29 cellular contexts compared by ENCODE assay signal in the genomic region with DNA sequence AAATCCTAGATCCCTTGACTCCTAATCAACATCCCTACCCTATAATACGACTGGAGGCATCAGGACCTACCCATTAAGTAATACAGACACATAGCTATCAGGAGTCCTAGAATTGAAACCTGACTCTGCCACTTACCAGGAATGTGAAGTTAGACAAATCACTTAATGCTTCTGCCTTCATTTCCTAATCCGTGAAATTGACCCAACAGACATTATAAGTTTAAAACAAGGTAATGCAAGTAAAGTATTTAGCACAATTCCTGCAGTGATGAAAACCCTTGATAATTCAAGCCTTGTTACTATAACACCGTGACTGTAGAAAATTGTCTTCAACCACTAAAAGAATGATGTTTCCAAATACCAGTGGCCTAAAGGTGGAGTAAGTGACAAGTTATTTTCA.
"Had no signal": no experiment of that assay in that cellular context is flagged by ENCODE, and none has a peak within 500 bp of the region (broad histone marks: within the 10 kb centered on the region; RNA-seq: fewer than 3 reads in every experiment).

No MANE protein-coding gene starts in this region.

- H3K36me3 ChIP-seq: esophagus muscularis mucosa, gastrocnemius medialis, heart left ventricle, WERI-Rb-1 had no signal

- ATAC-seq: activated CD4-positive, CD25-positive, alpha-beta regulatory T cell treated with anti-CD3 and anti-CD28 coated beads, Interleukin-2, amount 50 U/mL, for 24 hours; activated CD8-positive, alpha-beta T cell treated with anti-CD3 and anti-CD28 coated beads for 36 hours; activated T-cell treated with anti-CD3 and anti-CD28 coated beads, Interleukin-2, amount 50 U/mL, for 4 hours; activated T-helper 17 cell treated with anti-CD3 and anti-CD28 coated beads, Interleukin-2, amount 50 U/mL, for 72 hours; body of pancreas; effector memory CD8-positive, alpha-beta T cell; foreskin keratinocyte; gastrocnemius medialis; heart left ventricle had no signal

- H3K9me3 ChIP-seq: body of pancreas, esophagus muscularis mucosa, gastrocnemius medialis, heart left ventricle had no signal

- H3K27me3 ChIP-seq: body of pancreas, esophagus muscularis mucosa, foreskin keratinocyte, gastrocnemius medialis, heart left ventricle had no signal

- H3K27ac ChIP-seq: body of pancreas, esophagus muscularis mucosa, foreskin keratinocyte, gastrocnemius medialis, heart left ventricle, WERI-Rb-1 had no signal

- DNase-seq: activated B cell treated with CpG ODN at 0.5 μM for 24 hours; activated CD4-positive, alpha-beta T cell treated with anti-CD3 and anti-CD28 coated beads for 48 hours; activated CD4-positive, alpha-beta T cell treated with anti-CD3 and anti-CD28 coated beads, Interleukin-2, amount 50 U/mL, for 1 hour; activated CD4-positive, alpha-beta T cell treated with anti-CD3 and anti-CD28 coated beads, Interleukin-2, amount 50 U/mL, for 48 hours; activated CD8-positive, alpha-beta memory T cell treated with anti-CD3 and anti-CD28 coated beads for 24 hours; activated CD8-positive, alpha-beta T cell treated with anti-CD3 and anti-CD28 coated beads for 36 hours; activated effector memory CD4-positive, alpha-beta T cell treated with Interleukin-2 at 50 U/mL for 16 hours; activated gamma-delta T cell treated with Interleukin-2 at 50 U/mL for 16 hours; activated naive CD4-positive, alpha-beta T cell treated with anti-CD3 and anti-CD28 coated beads, Interleukin-2, amount 50 U/mL, for 16 hours; activated naive CD4-positive, alpha-beta T cell treated with Interleukin-2 at 50 U/mL for 16 hours; activated T-cell treated with anti-CD3 and anti-CD28 coated beads, Interleukin-2, amount 50 U/mL, for 4 hours; amniotic stem cell; anterior cingulate cortex; body of pancreas; cortex of kidney; dermis blood vessel endothelial cell; effector CD4-positive, alpha-beta T cell; effector memory CD8-positive, alpha-beta T cell; erythroblast; foreskin keratinocyte; gastrocnemius medialis; glutamatergic neuron; heart left ventricle; T1000; WERI-Rb-1 had no signal

- H3K4me1 ChIP-seq: body of pancreas, foreskin keratinocyte had no signal

- FAIRE-seq: colon had no signal

- H3K4me3 ChIP-seq: body of pancreas, esophagus muscularis mucosa, gastrocnemius medialis, heart left ventricle had no signal
